Comparison of ENCODE assay signal across 8 cellular contexts in the genomic region with DNA sequence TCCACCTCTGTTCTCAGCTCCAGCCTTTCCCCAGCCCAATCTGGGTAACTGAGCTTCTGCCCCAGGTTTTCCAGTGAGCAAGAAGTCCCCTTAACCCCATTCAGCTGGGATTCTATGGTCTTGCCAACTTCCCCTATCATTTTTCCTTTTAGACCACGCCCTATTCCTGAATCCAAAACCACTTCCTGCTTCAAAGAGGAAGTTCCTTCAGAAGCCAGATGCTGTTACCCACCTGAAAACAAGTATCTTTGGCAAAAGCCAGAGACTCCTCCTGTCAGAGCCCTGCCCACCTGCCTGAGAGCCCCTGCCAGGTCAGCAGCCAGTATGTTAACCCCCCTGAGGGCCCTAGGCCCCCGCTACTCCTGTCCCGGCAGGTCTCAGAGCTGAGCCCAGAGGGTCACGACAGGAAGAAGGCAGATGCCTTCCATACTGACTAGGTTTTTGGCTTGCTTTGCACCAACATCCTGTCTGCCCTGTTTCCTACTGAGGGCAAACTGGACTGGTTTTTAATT. TPM values are rescaled to one million over a fixed set of nuclear protein-coding genes. Genes with fewer than 3 reads are reported as not detected.
DNase-seq lines count a peak whose midpoint lies in the region; ATAC-seq and TF ChIP-seq lines count a peak whose summit lies in the region.

No MANE protein-coding gene starts in this region.

- H3K9me3 ChIP-seq in vagina: no peaks in the 10 kb centered on the region

- no peak overlapping the region for H3K4me3 ChIP-seq in vagina

- H3K36me3 ChIP-seq in vagina: no peaks in the 10 kb centered on the region

- peaks cover 56% of the 10 kb centered on the region for H3K4me1 ChIP-seq in vagina

- intact Hi-C loops in left cardiac atrium (cut with DNase I): no loop called here
- intact Hi-C loops in left ventricle myocardium superior (cut with micrococcal nuclease): no loop called here
- intact Hi-C loops in vagina (cut with DNase I): no loop called here

- no peaks in the 10 kb centered on the region for H3K27me3 ChIP-seq in vagina

- no peak for TF ChIP-seq CTCF in vagina (IDR thresholded peaks at IDR 0.05)

- peak overlapping the region; percentile 36 for H3K27ac ChIP-seq in vagina

- ATAC-seq in left cardiac atrium: no peak
- no peak for ATAC-seq in left ventricle myocardium superior
- no peak for ATAC-seq in HG02623 (IDR thresholded peaks at IDR 0.05; ENCODE audit: unreplicated experiment)
- ATAC-seq in HG02798 (IDR thresholded peaks at IDR 0.05; ENCODE audit: poor library complexity, unreplicated experiment): no peak

- no peak for TF ChIP-seq POLR2A in vagina (IDR thresholded peaks at IDR 0.05)

- DNase-seq in left cardiac atrium: peak; percentile 60
- no peak for DNase-seq in left ventricle myocardium superior
- peak; percentile 82 for DNase-seq in SW480 (ENCODE audit: low spot score)
- DNase-seq in glomerular visceral epithelial cell (ENCODE audit: extremely low spot score): peak; percentile 60
- DNase-seq in vagina (ENCODE audit: extremely low spot score in 2 of 2): no peak
- no peak for DNase-seq in C1 segment of cervical spinal cord (lab: John Stamatoyannopoulos, UW)

RNA-seq across cellular contexts. Expression of gene MICAL2, which starts 20.3 kb away (rescaled TPM):
- total RNA-seq in left cardiac atrium (100 to 1,000 TPM in 1 of 2 donors, 10 to 100 TPM in 1; 74.5 to 128 TPM), left ventricle myocardium superior (57.1 TPM), vagina (41.7 TPM)

Comparison
In these comparisons a context has a peak if more than half of its experiments do, and no peak if none do; other contexts are left out.
1. DNase-seq: peak in left cardiac atrium (single experiment), SW480 (single experiment) and glomerular visceral epithelial cell (single experiment); none in left ventricle myocardium superior (single experiment), vagina (0 of 2) and C1 segment of cervical spinal cord (0 of 14).